In the genomic region with DNA sequence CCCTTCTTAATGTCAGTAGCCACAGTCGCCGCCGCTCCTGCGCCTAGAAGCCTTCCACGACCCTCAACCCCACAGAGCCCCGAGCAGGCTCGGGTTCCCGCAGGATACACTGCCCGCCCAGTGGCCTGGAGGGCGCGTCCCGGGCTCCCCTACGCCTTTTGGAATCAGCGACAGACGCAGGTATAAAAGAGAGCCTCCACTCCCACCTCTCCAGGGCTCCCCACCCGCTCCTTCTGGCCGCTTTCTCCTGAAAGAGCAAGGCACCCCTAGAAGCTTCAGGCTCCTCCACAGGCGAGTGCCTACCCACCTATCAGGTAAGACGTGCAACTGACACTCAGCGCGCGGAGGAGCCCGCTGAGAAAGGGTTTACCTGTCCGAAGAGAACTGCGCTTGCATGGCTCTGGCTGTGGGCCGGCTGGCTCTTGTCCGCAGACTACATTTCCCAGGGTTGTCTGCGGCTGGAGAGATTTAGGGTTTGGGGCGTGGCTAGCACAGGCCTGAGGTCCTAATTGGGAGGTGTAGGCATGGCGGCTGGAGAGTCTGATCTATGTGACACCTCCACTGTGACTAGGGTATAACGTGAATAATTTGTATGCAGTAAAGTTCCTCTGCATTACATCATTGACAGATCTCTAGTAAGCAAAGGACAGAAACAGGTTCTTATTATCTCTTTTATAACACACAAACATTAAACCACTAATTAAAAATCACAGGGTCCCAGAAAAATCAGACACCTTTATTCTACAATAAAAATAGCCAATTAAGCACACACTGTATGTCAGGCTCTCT, we compare ENCODE assay signal across 8 cellular contexts. TPM values are rescaled to one million over a fixed set of nuclear protein-coding genes. Genes with fewer than 3 reads are reported as not detected.
DNase-seq lines count a peak whose midpoint lies in the region.

No MANE protein-coding gene starts in this region.

- DNase-seq in NCI-H1436 (lab: John Stamatoyannopoulos, UW) (peak; percentile 23), NCI-H1436 treated with DMSO at 0.1 percent for 48 hours (lab: John Stamatoyannopoulos, UW) (no peak), NCI-H1930 (lab: John Stamatoyannopoulos, UW) (peak; percentile 38 to 65), kidney glomerular epithelial cell (lab: John Stamatoyannopoulos, UW) (peak; percentile 1), NOMO-1 treated with dmso at 0.1 percent for 144 hours (lab: John Stamatoyannopoulos, UW; ENCODE audit: unreplicated experiment) (no peak)
- peak; percentile 70 for DNase-seq in activated CD4-positive, alpha-beta T cell treated with anti-CD3 and anti-CD28 coated beads, Interleukin-2, amount 10 ng/mL, durations not matched to agents 7 days and 5 days
- DNase-seq in stimulated activated CD4-positive, alpha-beta T cell treated with anti-CD3 and anti-CD28 coated beads, Interleukin-15, amount 100 ng/mL, for 24 hours, result peak; percentile 81

- peaks cover 3% of the 10 kb centered on the region for H3K9me3 Mint-ChIP-seq in activated CD4-positive, alpha-beta T cell treated with anti-CD3 and anti-CD28 coated beads, Interleukin-2, amount 10 ng/mL, durations not matched to agents 7 days and 5 days
- peaks cover 21% of the 10 kb centered on the region for H3K9me3 Mint-ChIP-seq in dendritic cell treated with granulocyte-macrophage colony-stimulating factor and Interleukin-4, amounts not matched to agents 40 ng/mL and 50 ng/mL, for 4 days

- peaks cover 6% of the 10 kb centered on the region for H3K27me3 Mint-ChIP-seq in activated CD4-positive, alpha-beta T cell treated with anti-CD3 and anti-CD28 coated beads, Interleukin-2, amount 10 ng/mL, durations not matched to agents 7 days and 5 days
- peaks cover 26% of the 10 kb centered on the region for H3K27me3 Mint-ChIP-seq in dendritic cell treated with granulocyte-macrophage colony-stimulating factor and Interleukin-4, amounts not matched to agents 40 ng/mL and 50 ng/mL, for 4 days

- CTCF ChIA-PET in activated CD4-positive, alpha-beta T cell treated with anti-CD3 and anti-CD28 coated beads, Interleukin-2, amount 10 ng/mL, durations not matched to agents 7 days and 5 days (lab: Charles Lee), result interaction anchor here (1.5 kb wide), 1 partner anchor 421 kb away, joined by 11 read pairs; no protein-coding TSS in a partner anchor

- peak overlapping the region; percentile 76 for H3K4me3 Mint-ChIP-seq in activated CD4-positive, alpha-beta T cell treated with anti-CD3 and anti-CD28 coated beads, Interleukin-2, amount 10 ng/mL, durations not matched to agents 7 days and 5 days
- peak overlapping the region; percentile 75 for H3K4me3 Mint-ChIP-seq in dendritic cell treated with granulocyte-macrophage colony-stimulating factor and Interleukin-4, amounts not matched to agents 40 ng/mL and 50 ng/mL, for 4 days

- peak overlapping the region; percentile 82 for H3K27ac Mint-ChIP-seq in activated CD4-positive, alpha-beta T cell treated with anti-CD3 and anti-CD28 coated beads, Interleukin-2, amount 10 ng/mL, durations not matched to agents 7 days and 5 days
- no peak overlapping the region for H3K27ac Mint-ChIP-seq in dendritic cell treated with granulocyte-macrophage colony-stimulating factor and Interleukin-4, amounts not matched to agents 40 ng/mL and 50 ng/mL, for 4 days

- POLR2A ChIA-PET in activated CD4-positive, alpha-beta T cell treated with anti-CD3 and anti-CD28 coated beads, Interleukin-2, amount 10 ng/mL, durations not matched to agents 7 days and 5 days (lab: Charles Lee), result no interaction called here

- H3K4me1 Mint-ChIP-seq in activated CD4-positive, alpha-beta T cell treated with anti-CD3 and anti-CD28 coated beads, Interleukin-2, amount 10 ng/mL, durations not matched to agents 7 days and 5 days, result peaks cover 21% of the 10 kb centered on the region
- H3K4me1 Mint-ChIP-seq in dendritic cell treated with granulocyte-macrophage colony-stimulating factor and Interleukin-4, amounts not matched to agents 40 ng/mL and 50 ng/mL, for 4 days (ENCODE audit: low read depth), result peaks cover 17% of the 10 kb centered on the region

- H3K36me3 Mint-ChIP-seq in activated CD4-positive, alpha-beta T cell treated with anti-CD3 and anti-CD28 coated beads, Interleukin-2, amount 10 ng/mL, durations not matched to agents 7 days and 5 days (ENCODE audit: low read depth), result peaks cover 2% of the 10 kb centered on the region
- no peaks in the 10 kb centered on the region for H3K36me3 Mint-ChIP-seq in dendritic cell treated with granulocyte-macrophage colony-stimulating factor and Interleukin-4, amounts not matched to agents 40 ng/mL and 50 ng/mL, for 4 days (ENCODE audit: low read depth)

- intact Hi-C loops in dendritic cell treated with granulocyte-macrophage colony-stimulating factor and Interleukin-4, amounts not matched to agents 40 ng/mL and 50 ng/mL, for 4 days (cut with micrococcal nuclease), result no loop called here

RNA-seq across cellular contexts. Expression of a gene that starts 13.5 kb away (rescaled TPM):
- total RNA-seq in activated CD4-positive, alpha-beta T cell treated with anti-CD3 and anti-CD28 coated beads, Interleukin-2, amount 10 ng/mL, durations not matched to agents 7 days and 5 days, result 1 to 10 TPM; 2.0 to 3.2 TPM

Comparison
In these comparisons a context has a peak if more than half of its experiments do, and no peak if none do; other contexts are left out.
1. DNase-seq: peak in NCI-H1436 (single experiment), NCI-H1930 (2 of 2), activated CD4-positive, alpha-beta T cell treated with anti-CD3 and anti-CD28 coated beads, Interleukin-2, amount 10 ng/mL, durations not matched to agents 7 days and 5 days (single experiment), kidney glomerular epithelial cell (single experiment) and stimulated activated CD4-positive, alpha-beta T cell treated with anti-CD3 and anti-CD28 coated beads, Interleukin-15, amount 100 ng/mL, for 24 hours (single experiment); none in NCI-H1436 treated with DMSO at 0.1 percent for 48 hours (single experiment) and NOMO-1 treated with dmso at 0.1 percent for 144 hours (single experiment).